Comparison of ENCODE assay signal across 11 cellular contexts in the genomic region with DNA sequence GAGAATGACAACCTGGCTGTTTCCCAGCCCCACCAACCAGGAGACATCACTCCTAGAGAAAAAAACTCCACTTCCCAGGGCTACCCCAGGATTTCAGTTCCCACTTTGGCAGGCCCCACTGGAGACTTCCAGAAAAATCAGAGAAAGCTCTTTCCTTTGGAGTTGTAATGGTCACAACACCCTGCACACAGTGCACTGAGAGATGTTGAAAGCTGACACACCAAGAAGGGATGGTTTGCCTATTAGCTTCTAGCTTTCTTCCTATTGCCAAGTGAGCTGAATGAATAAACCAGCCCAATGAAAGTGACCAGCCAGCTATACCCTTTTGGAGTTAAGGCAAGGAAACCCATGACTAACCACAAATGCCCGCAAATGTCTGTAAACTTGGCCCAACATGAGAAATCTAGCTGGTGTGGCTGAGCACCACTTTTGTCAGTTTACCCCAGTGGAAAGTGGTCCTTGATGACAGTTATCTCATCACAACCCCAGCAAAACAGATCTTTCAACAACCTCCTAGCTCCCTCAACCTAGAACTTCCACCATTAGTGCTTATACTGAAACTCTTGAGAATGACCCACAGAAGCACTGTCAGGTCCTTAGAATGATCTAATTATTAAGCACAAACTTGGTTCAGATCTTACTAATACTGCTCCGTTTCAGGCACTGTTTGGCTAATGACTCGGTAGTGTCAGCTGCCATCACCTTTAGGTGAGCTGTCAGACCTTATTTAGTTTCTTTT.
DNase-seq lines count a peak whose midpoint lies in the region; ATAC-seq lines count a peak whose summit lies in the region.
"Had no signal": no experiment of that assay in that cellular context is flagged by ENCODE, and none has a peak within 500 bp of the region (broad histone marks: within the 10 kb centered on the region; RNA-seq: fewer than 3 reads in every experiment).

No MANE protein-coding gene starts in this region.

- peaks cover 93% of the 10 kb centered on the region for H3K4me1 Mint-ChIP-seq in stimulated activated naive CD8-positive, alpha-beta T cell treated with anti-CD3 and anti-CD28 coated beads, Interleukin-15, amount 100 ng/mL, for 72 hours

- peak; percentile 33 to 42 for ATAC-seq in activated CD4-positive, CD25-positive, alpha-beta regulatory T cell treated with anti-CD3 and anti-CD28 coated beads, Interleukin-2, amount 50 U/mL, for 24 hours
- peak; percentile 50 for ATAC-seq in HG03066 (IDR thresholded peaks at IDR 0.05; ENCODE audit: low read depth, unreplicated experiment)
- peak; percentile 33 for ATAC-seq in stimulated activated naive CD8-positive, alpha-beta T cell treated with anti-CD3 and anti-CD28 coated beads, Interleukin-15, amount 100 ng/mL, for 72 hours
- ATAC-seq in GM19328 (IDR thresholded peaks at IDR 0.05; ENCODE audit: unreplicated experiment), result no peak

- H3K4me3 Mint-ChIP-seq in stimulated activated naive CD8-positive, alpha-beta T cell treated with anti-CD3 and anti-CD28 coated beads, Interleukin-15, amount 100 ng/mL, for 72 hours, result peak overlapping the region in 1 of 2 donors; percentile 22

- H3K27ac Mint-ChIP-seq in stimulated activated naive CD8-positive, alpha-beta T cell treated with anti-CD3 and anti-CD28 coated beads, Interleukin-15, amount 100 ng/mL, for 72 hours, result peak overlapping the region; percentile 53 to 96

- H3K9me3 Mint-ChIP-seq in stimulated activated naive CD8-positive, alpha-beta T cell treated with anti-CD3 and anti-CD28 coated beads, Interleukin-15, amount 100 ng/mL, for 72 hours, result no peaks in the 10 kb centered on the region

- H3K27me3 Mint-ChIP-seq in stimulated activated naive CD8-positive, alpha-beta T cell treated with anti-CD3 and anti-CD28 coated beads, Interleukin-15, amount 100 ng/mL, for 72 hours, result no peaks in the 10 kb centered on the region

- no peak for DNase-seq in activated CD4-positive, CD25-positive, alpha-beta regulatory T cell (lab: John Stamatoyannopoulos, UW)
- DNase-seq in activated naive CD4-positive, alpha-beta T cell treated with anti-CD3 and anti-CD28 coated beads, Interleukin-2, amount 50 U/mL, for 16 hours, result peak; percentile 19
- peak in 1 of 2 donors; percentile 24 for DNase-seq in stimulated activated naive CD8-positive, alpha-beta T cell treated with anti-CD3 and anti-CD28 coated beads, Interleukin-15, amount 100 ng/mL, for 72 hours
- DNase-seq in 8988T (no peak), ecto neural progenitor cell (ENCODE audit: low spot score) (no peak)
- DNase-seq: hippocampal formation, Karpas-422, testis had no signal
